ENCODE assay signal across 7 cellular contexts in genomic region chr11:61334434-61335354, GRCh38. TPM values are rescaled to one million over a fixed set of nuclear protein-coding genes. Genes with fewer than 3 reads are reported as not detected.
DNase-seq lines count a peak whose midpoint lies in the region; ATAC-seq, FAIRE-seq and TF ChIP-seq lines count a peak whose summit lies in the region.

No MANE protein-coding gene starts in this region.

- H3K4me3 ChIP-seq in GM23248: no peak overlapping the region
- no peak overlapping the region; the same call in 1 of the 2 replicates for H3K4me3 ChIP-seq in PC-9
- H3K4me3 ChIP-seq in H1 (ENCODE audit: extremely low read depth in 1 of 4, insufficient read depth in 2 of 4, low read depth in 3 of 4, low read length in 4 of 4): no peak overlapping the region
- H3K4me3 ChIP-seq in osteoblast (ENCODE audit: insufficient read depth, low read length): no peak overlapping the region
- no peak overlapping the region for H3K4me3 ChIP-seq in tibial artery

- peak overlapping the region; percentile 66; the same call in 1 of the 2 replicates for H2BK15ac ChIP-seq in H1 (ENCODE audit: low read length)

- no peak for TF ChIP-seq RAD21 in H1 (IDR thresholded peaks at IDR 0.05 in 1 of 2, conservative IDR thresholded peaks at IDR 0.05 in 1 of 2; ENCODE audit: low read depth in 2 of 2, low read length in 2 of 2)

- H2BK20ac ChIP-seq in H1 (ENCODE audit: low read length): no peak overlapping the region

- H3K18ac ChIP-seq in H1 (ENCODE audit: extremely low read depth, low read length): no peak overlapping the region

- H2BK120ac ChIP-seq in H1 (replicated peaks; ENCODE audit: low read depth, low read length): no peak overlapping the region

- H4K20me1 ChIP-seq in GM23248 (ENCODE audit: insufficient read depth): no peaks in the 10 kb centered on the region
- H4K20me1 ChIP-seq in PC-9 (ENCODE audit: insufficient read depth): peaks cover 16% of the 10 kb centered on the region
- H4K20me1 ChIP-seq in H1 (replicated peaks in 1 of 2; ENCODE audit: control insufficient read depth in 1 of 2, insufficient read depth in 2 of 2, low read length in 2 of 2): peaks cover 0 to 5% of the 10 kb centered on the region in 2 experiments
- H4K20me1 ChIP-seq in osteoblast (ENCODE audit: insufficient read depth, low read length): peaks cover 19% of the 10 kb centered on the region

- H3K4me2 ChIP-seq in GM23248 (ENCODE audit: unreplicated experiment): no peak overlapping the region
- H3K4me2 ChIP-seq in PC-9: peak overlapping the region; percentile 96
- peak overlapping the region; percentile 23 to 80; a peak in 1 of 4 replicates for H3K4me2 ChIP-seq in H1 (ENCODE audit: insufficient read depth in 1 of 2, low read depth in 2 of 2, low read length in 2 of 2)
- H3K4me2 ChIP-seq in osteoblast (ENCODE audit: insufficient read depth, low read length): peak overlapping the region; percentile 98

- H3K9me2 ChIP-seq in GM23248 (ENCODE audit: insufficient read depth) (no peaks in the 10 kb centered on the region), PC-9 (ENCODE audit: insufficient read depth) (no peaks in the 10 kb centered on the region)

- 80 to 82% methylated on average over 16 of the region's 16 CpGs for WGBS in GM23248 (ENCODE audit: low coverage in 1 of 2, low lambda C conversion rate in 2 of 2, missing lambda C conversion rate in 2 of 2), 2 experiments
- 87% methylated on average over 16 of the region's 16 CpGs; no CpG with 5 or more reads in 1 of the 2 experiments for WGBS in H1 (ENCODE audit: extremely low coverage in 1 of 2, insufficient coverage in 1 of 2, insufficient read length in 1 of 2, insufficient replicate concordance in 2 of 2, low coverage in 1 of 2, low lambda C conversion rate in 2 of 2, missing lambda C conversion rate in 1 of 2), 2 experiments

- TF ChIP-seq EP300 in H1 (IDR thresholded peaks at IDR 0.05; ENCODE audit: borderline replicate concordance in 1 of 2, low read depth in 2 of 2, low read length in 2 of 2): no peak

- H4K5ac ChIP-seq in H1 (ENCODE audit: insufficient read length, low read depth, low read length): no peak overlapping the region

- H3K79me2 ChIP-seq in GM23248 (ENCODE audit: insufficient read depth): peaks cover 33% of the 10 kb centered on the region
- H3K79me2 ChIP-seq in PC-9 (ENCODE audit: low read depth): peaks cover 40% of the 10 kb centered on the region
- H3K79me2 ChIP-seq in H1 (ENCODE audit: control insufficient read depth in 1 of 2, insufficient read depth in 2 of 2, low read length in 2 of 2): peaks cover 18 to 36% of the 10 kb centered on the region in 2 experiments
- H3K79me2 ChIP-seq in osteoblast (ENCODE audit: insufficient read depth, low read length): peaks cover 36% of the 10 kb centered on the region

- no peak for FAIRE-seq in H1 (lab: Jason Lieb, UNC)

- no peak overlapping the region for H3K14ac ChIP-seq in H1 (ENCODE audit: insufficient read length)

- no peak overlapping the region for H3K23ac ChIP-seq in H1 (ENCODE audit: insufficient read length)

- ATAC-seq in HG02610 (IDR thresholded peaks at IDR 0.05; ENCODE audit: unreplicated experiment) (no peak), GM18520 (IDR thresholded peaks at IDR 0.05; ENCODE audit: unreplicated experiment) (no peak)

- peaks cover 34% of the 10 kb centered on the region; the same call in 1 of the 2 replicates for H3F3A ChIP-seq in GM23248 (ENCODE audit: insufficient read depth)
- peaks cover 31% of the 10 kb centered on the region for H3F3A ChIP-seq in PC-9 (ENCODE audit: insufficient read depth, low read depth)

- no peak for TF ChIP-seq POLR2A in H1 (IDR thresholded peaks at IDR 0.05; ENCODE audit: control extremely low read depth in 1 of 2, low read depth in 2 of 2, low read length in 2 of 2)

- no peak overlapping the region for H3K56ac ChIP-seq in H1 (replicated peaks; ENCODE audit: insufficient read length, low read depth, low read length)

- H3K27me3 ChIP-seq in GM23248 (replicated peaks; ENCODE audit: insufficient read depth) (no peaks in the 10 kb centered on the region), PC-9 (ENCODE audit: insufficient read depth, low read depth) (no peaks in the 10 kb centered on the region), H1 (replicated peaks in 1 of 4; ENCODE audit: control insufficient read depth in 3 of 4, extremely low read depth in 1 of 4, insufficient read depth in 3 of 4, low read length in 3 of 4) (no peaks in the 10 kb centered on the region), osteoblast (ENCODE audit: insufficient read depth, low read length) (no peaks in the 10 kb centered on the region), tibial artery (no peaks in the 10 kb centered on the region)

- no TSS peak for BruUV-seq in PC-9 (replicated peaks; lab: Mats Ljungman, UMichigan)

- H3K36me3 ChIP-seq in GM23248 (ENCODE audit: low read depth) (no peaks in the 10 kb centered on the region), PC-9 (ENCODE audit: low read depth) (no peaks in the 10 kb centered on the region), H1 (ENCODE audit: control insufficient read depth in 2 of 4, insufficient read depth in 4 of 4, low read length in 3 of 4) (peaks cover 3 to 11% (median 5%) of the 10 kb centered on the region in 4 experiments; a peak in 5 of 8 replicates), osteoblast (ENCODE audit: insufficient read depth, low read length) (peaks cover 7% of the 10 kb centered on the region), tibial artery (peaks cover 0 to 19% (median under 1%) of the 10 kb centered on the region in 3 donors)

- peaks cover 6% of the 10 kb centered on the region; the same call in 1 of the 2 replicates for H3K79me1 ChIP-seq in H1 (ENCODE audit: low read depth, low read length)

- H2BK12ac ChIP-seq in H1 (ENCODE audit: low read depth, low read length): peak overlapping the region; percentile 75

- H2AFZ ChIP-seq in GM23248 (no peak overlapping the region), PC-9 (no peak overlapping the region), H1 (ENCODE audit: low read length) (no peak overlapping the region), osteoblast (ENCODE audit: low read length) (peak overlapping the region; percentile 49)

- TF ChIP-seq CTCF in PC-9 (conservative IDR thresholded peaks at IDR 0.05): no peak
- TF ChIP-seq CTCF in H1 (IDR thresholded peaks at IDR 0.05; ENCODE audit: control extremely low read depth in 1 of 3, insufficient read depth in 1 of 3, low read depth in 1 of 3, low read length in 3 of 3): no peak
- TF ChIP-seq CTCF in osteoblast (IDR thresholded peaks at IDR 0.05; ENCODE audit: extremely low read depth, low read depth, low read length): no peak
- TF ChIP-seq CTCF in tibial artery (IDR thresholded peaks at IDR 0.05): no peak

- H3K23me2 ChIP-seq in H1 (ENCODE audit: low read depth, low read length): peaks cover 9% of the 10 kb centered on the region; the same call in 1 of the 2 replicates

- DNase-seq in GM23248 (peak; percentile 68), PC-9 (peak in 1 of 2 experiments; percentile 46), H1 (ENCODE audit: low read depth in 1 of 2, low spot score in 2 of 2) (no peak), osteoblast (ENCODE audit: insufficient read length, low spot score, missing footprints) (peak; percentile 96), tibial artery (no peak)

- CTCF ChIA-PET in PC-9 (lab: Charles Lee) (interaction anchor here (1.4 to 2.0 kb wide), 3 partner anchors 51 to 303 kb away, joined by 9 to 45 read pairs (median 14); no protein-coding TSS in a partner anchor), H1 (lab: Charles Lee; ENCODE audit: partially characterized antibody) (interaction anchor here (0.9 to 10.1 kb wide), 11 partner anchors 13 to 304 kb away, joined by 3 to 290 read pairs (median 9); partner anchors contain the start of genes CYB561A3, TMEM138 and TMEM216)

- H3K27ac ChIP-seq in GM23248: no peak overlapping the region
- H3K27ac ChIP-seq in PC-9: no peak overlapping the region
- 0 out of 2 replicates have a peak overlapping the region, but pooled peaks have one; percentile 6 for H3K27ac ChIP-seq in H1 (ENCODE audit: low read depth, low read length)
- H3K27ac ChIP-seq in osteoblast (ENCODE audit: low read depth, low read length): peak overlapping the region; percentile 91
- H3K27ac ChIP-seq in tibial artery: no peak overlapping the region

- H3K4me1 ChIP-seq in GM23248 (ENCODE audit: insufficient read depth) (peaks cover 22% of the 10 kb centered on the region), PC-9 (replicated peaks; ENCODE audit: insufficient read depth) (peaks cover 35% of the 10 kb centered on the region), H1 (replicated peaks in 1 of 4; ENCODE audit: control insufficient read depth in 3 of 4, insufficient read depth in 4 of 4, low read length in 3 of 4) (peaks cover 5 to 14% (median 9%) of the 10 kb centered on the region in 4 experiments), osteoblast (ENCODE audit: insufficient read depth, low read length) (peaks cover 36% of the 10 kb centered on the region), tibial artery (peaks cover 0 to 40% (median 22%) of the 10 kb centered on the region in 4 donors)

- H3K9ac ChIP-seq in GM23248 (no peak overlapping the region), H1 (replicated peaks in 1 of 4; ENCODE audit: extremely low read depth in 1 of 4, low read depth in 3 of 4, low read length in 3 of 4) (peak overlapping the region in 3 of 4 experiments; percentile 8 to 50 (median 20); a peak in 4 of 7 replicates)

- in situ Hi-C loops in GM23248 (cut with MboI): loop anchor here (5.0 kb wide), 1 partner anchor 53 kb away; no protein-coding TSS in a partner anchor

- H2AK5ac ChIP-seq in H1 (ENCODE audit: low read depth, low read length): peak overlapping the region; percentile 89

- H4K91ac ChIP-seq in H1 (replicated peaks; ENCODE audit: insufficient read length, low read length): peak overlapping the region; percentile 56

- intact Hi-C loops in PC-9 (cut with micrococcal nuclease; ENCODE audit: unreplicated experiment) (loop anchor here (10.0 kb wide), 2 partner anchors 80 to 180 kb away; no protein-coding TSS in a partner anchor), tibial artery (cut with DNase I; ENCODE audit: low total_unique reads) (no loop called here)

- H4K8ac ChIP-seq in H1 (ENCODE audit: extremely low read depth, insufficient read depth, low read length): no peak overlapping the region

- POLR2A ChIA-PET in PC-9 (lab: Charles Lee; ENCODE audit: unreplicated experiment) (no interaction called here), H1 (lab: Charles Lee; ENCODE audit: partially characterized antibody) (interaction anchor here (0.6 to 39.7 kb wide), 12 partner anchors 7 to 179 kb away, joined by 3 to 1106 read pairs (median 6); partner anchors contain the start of genes CPSF7, CYB561A3, SDHAF2 and TMEM138)

- 0 out of 2 replicates have a peak overlapping the region, but pooled peaks have one; percentile 46 for H2BK5ac ChIP-seq in H1 (ENCODE audit: low read depth, low read length)

- peak overlapping the region; percentile 92 for H3K4ac ChIP-seq in H1 (replicated peaks; ENCODE audit: insufficient read length, low read depth, low read length)

- H3K9me3 ChIP-seq in GM23248 (ENCODE audit: low read depth) (no peaks in the 10 kb centered on the region), PC-9 (ENCODE audit: insufficient read depth, low read depth) (no peaks in the 10 kb centered on the region), H1 (ENCODE audit: insufficient read depth in 2 of 2, low read depth in 1 of 2, low read length in 1 of 2) (no peaks in the 10 kb centered on the region), osteoblast (ENCODE audit: low read depth, low read length) (no peaks in the 10 kb centered on the region), tibial artery (no peaks in the 10 kb centered on the region)

RNA-seq across cellular contexts. Expression of gene TKFC, which starts 1.7 kb away (rescaled TPM):
- total RNA-seq in GM23248 (2014; rRNA removed; shearing (Covaris generic)): 44.3 and 44.6 TPM in 2 replicates
- polyA plus RNA-seq in GM23248 (2016; fragmentation: Nextera tagmentation; extraction: Ambion mirVana): 35.3 and 39.8 TPM in 2 replicates
- total RNA-seq in PC-9 (2021): 168 and 258 TPM in 2 replicates
- 53.5 and 56.0 TPM in 2 replicates for total RNA-seq in H1 (2021; fragmentation: NEBNext Ultra II Directional; extraction: Animal tissue kit (Norgen Biotek cat#: 25700))
- polyA plus RNA-seq in H1 (2011; rRNA removed): 55.0 and 84.1 TPM in 2 replicates
- polyA plus RNA-seq in H1 (2011; cell fraction: cytosol; rRNA removed): 52.9 TPM
- polyA plus RNA-seq in H1 (2011; cell fraction: nucleus; rRNA removed): 212 TPM
- 44.5 to 59.9 TPM (median 59.3 TPM) in 4 replicates for polyA plus RNA-seq in H1 (2012, experiment 1 of 2)
- 53.9 TPM for polyA plus RNA-seq in H1 (2012, experiment 2 of 2)
- polyA plus RNA-seq in H1 (2013, experiment 1 of 2): 22.7 TPM
- polyA plus RNA-seq in H1 (2013, experiment 2 of 2): 21.6 TPM
- 47.8 and 62.2 TPM in 2 replicates for polyA minus RNA-seq in H1 (2011; rRNA and poly(A)+ RNA removed)
- 48.3 TPM for polyA minus RNA-seq in H1 (2011; cell fraction: cytosol; rRNA and poly(A)+ RNA removed)
- polyA minus RNA-seq in H1 (2011; cell fraction: nucleus; rRNA and poly(A)+ RNA removed): 70.7 TPM
- total RNA-seq in osteoblast: 21.8 and 30.0 TPM in 2 replicates

RNA-seq across cellular contexts. Expression of gene DDB1, which starts 1.8 kb away (rescaled TPM):
- total RNA-seq in GM23248 (2014; rRNA removed; shearing (Covaris generic)): 229 and 252 TPM in 2 replicates
- polyA plus RNA-seq in GM23248 (2016; fragmentation: Nextera tagmentation; extraction: Ambion mirVana) (160 and 162 TPM in 2 replicates), H1 (2011; rRNA removed) (239 and 306 TPM in 2 replicates)
- total RNA-seq in PC-9 (2021) (302 and 305 TPM in 2 replicates), osteoblast (330 and 331 TPM in 2 replicates)
- total RNA-seq in H1 (2021; fragmentation: NEBNext Ultra II Directional; extraction: Animal tissue kit (Norgen Biotek cat#: 25700)): 275 and 283 TPM in 2 replicates
- 295 TPM for polyA plus RNA-seq in H1 (2011; cell fraction: cytosol; rRNA removed)
- 261 TPM for polyA plus RNA-seq in H1 (2011; cell fraction: nucleus; rRNA removed)
- 171 to 276 TPM (median 267 TPM) in 4 replicates for polyA plus RNA-seq in H1 (2012, experiment 1 of 2)
- polyA plus RNA-seq in H1 (2012, experiment 2 of 2): 180 TPM
- 110 TPM for polyA plus RNA-seq in H1 (2013, experiment 1 of 2)
- 98.1 TPM for polyA plus RNA-seq in H1 (2013, experiment 2 of 2)
- polyA minus RNA-seq in H1 (2011; rRNA and poly(A)+ RNA removed): 517 and 594 TPM in 2 replicates
- 315 TPM for polyA minus RNA-seq in H1 (2011; cell fraction: cytosol; rRNA and poly(A)+ RNA removed)
- polyA minus RNA-seq in H1 (2011; cell fraction: nucleus; rRNA and poly(A)+ RNA removed): 214 TPM

RNA-seq across cellular contexts. Expression of gene CYB561A3, which starts 27.0 kb away (rescaled TPM):
- 38.4 and 49.0 TPM in 2 replicates for total RNA-seq in GM23248 (2014; rRNA removed; shearing (Covaris generic))
- 42.9 and 52.3 TPM in 2 replicates for polyA plus RNA-seq in GM23248 (2016; fragmentation: Nextera tagmentation; extraction: Ambion mirVana)
- 96.9 and 120 TPM in 2 replicates for total RNA-seq in PC-9 (2021)
- 29.6 and 32.5 TPM in 2 replicates for total RNA-seq in H1 (2021; fragmentation: NEBNext Ultra II Directional; extraction: Animal tissue kit (Norgen Biotek cat#: 25700))
- 41.2 and 58.0 TPM in 2 replicates for polyA plus RNA-seq in H1 (2011; rRNA removed)
- polyA plus RNA-seq in H1 (2011; cell fraction: cytosol; rRNA removed): 41.0 TPM
- polyA plus RNA-seq in H1 (2011; cell fraction: nucleus; rRNA removed): 78.6 TPM
- polyA plus RNA-seq in H1 (2012, experiment 1 of 2): 22.0 to 30.7 TPM (median 26.6 TPM) in 4 replicates
- 26.9 TPM for polyA plus RNA-seq in H1 (2012, experiment 2 of 2)
- polyA plus RNA-seq in H1 (2013, experiment 1 of 2): 23.7 TPM
- polyA plus RNA-seq in H1 (2013, experiment 2 of 2): 19.1 TPM
- polyA minus RNA-seq in H1 (2011; rRNA and poly(A)+ RNA removed): 40.7 and 45.3 TPM in 2 replicates
- polyA minus RNA-seq in H1 (2011; cell fraction: cytosol; rRNA and poly(A)+ RNA removed): 14.2 TPM
- polyA minus RNA-seq in H1 (2011; cell fraction: nucleus; rRNA and poly(A)+ RNA removed): 18.9 TPM
- 149 and 151 TPM in 2 replicates for total RNA-seq in osteoblast

RNA-seq across cellular contexts. Expression of gene TMEM138, which starts 27.5 kb away (rescaled TPM):
- 19.0 and 21.5 TPM in 2 replicates for total RNA-seq in GM23248 (2014; rRNA removed; shearing (Covaris generic))
- polyA plus RNA-seq in GM23248 (2016; fragmentation: Nextera tagmentation; extraction: Ambion mirVana): 48.3 and 50.2 TPM in 2 replicates
- total RNA-seq in PC-9 (2021): 32.5 and 46.1 TPM in 2 replicates
- 32.9 and 35.3 TPM in 2 replicates for total RNA-seq in H1 (2021; fragmentation: NEBNext Ultra II Directional; extraction: Animal tissue kit (Norgen Biotek cat#: 25700))
- polyA plus RNA-seq in H1 (2011; rRNA removed): 48.6 and 59.0 TPM in 2 replicates
- polyA plus RNA-seq in H1 (2011; cell fraction: cytosol; rRNA removed): 49.3 TPM
- polyA plus RNA-seq in H1 (2011; cell fraction: nucleus; rRNA removed): 94.3 TPM
- polyA plus RNA-seq in H1 (2012, experiment 1 of 2): 30.9 to 37.5 TPM (median 36.8 TPM) in 4 replicates
- polyA plus RNA-seq in H1 (2012, experiment 2 of 2): 31.0 TPM
- polyA plus RNA-seq in H1 (2013, experiment 1 of 2): 56.1 TPM
- polyA plus RNA-seq in H1 (2013, experiment 2 of 2): 65.4 TPM
- polyA minus RNA-seq in H1 (2011; rRNA and poly(A)+ RNA removed): 63.9 and 87.5 TPM in 2 replicates
- polyA minus RNA-seq in H1 (2011; cell fraction: cytosol; rRNA and poly(A)+ RNA removed): 18.3 TPM
- 51.2 TPM for polyA minus RNA-seq in H1 (2011; cell fraction: nucleus; rRNA and poly(A)+ RNA removed)
- total RNA-seq in osteoblast: 41.3 and 48.3 TPM in 2 replicates

RNA-seq across cellular contexts. Expression of gene VWCE, which starts 39.6 kb away (rescaled TPM):
- total RNA-seq in GM23248 (2014; rRNA removed; shearing (Covaris generic)): 0.76 and 1.1 TPM in 2 replicates
- polyA plus RNA-seq in GM23248 (2016; fragmentation: Nextera tagmentation; extraction: Ambion mirVana): 0.61 and 0.70 TPM in 2 replicates
- 0.41 and 1.4 TPM in 2 replicates for total RNA-seq in PC-9 (2021)
- total RNA-seq in H1 (2021; fragmentation: NEBNext Ultra II Directional; extraction: Animal tissue kit (Norgen Biotek cat#: 25700)): 12.3 and 14.5 TPM in 2 replicates
- 9.5 and 16.8 TPM in 2 replicates for polyA plus RNA-seq in H1 (2011; rRNA removed)
- 10.7 TPM for polyA plus RNA-seq in H1 (2011; cell fraction: cytosol; rRNA removed)
- 41.1 TPM for polyA plus RNA-seq in H1 (2011; cell fraction: nucleus; rRNA removed)
- polyA plus RNA-seq in H1 (2012, experiment 1 of 2): 10.6 to 18.5 TPM (median 16.1 TPM) in 4 replicates
- polyA plus RNA-seq in H1 (2012, experiment 2 of 2): 10.9 TPM
- polyA plus RNA-seq in H1 (2013, experiment 1 of 2): 14.6 TPM
- 13.6 TPM for polyA plus RNA-seq in H1 (2013, experiment 2 of 2)
- 9.4 and 11.4 TPM in 2 replicates for polyA minus RNA-seq in H1 (2011; rRNA and poly(A)+ RNA removed)
- 9.7 TPM for polyA minus RNA-seq in H1 (2011; cell fraction: cytosol; rRNA and poly(A)+ RNA removed)
- 13.5 TPM for polyA minus RNA-seq in H1 (2011; cell fraction: nucleus; rRNA and poly(A)+ RNA removed)
- total RNA-seq in osteoblast: 4.7 and 6.2 TPM in 2 replicates

Comparison
In these comparisons a context has a peak if more than half of its experiments do, and no peak if none do; other contexts are left out.
1. DNase-seq: peak in GM23248 (single experiment) and osteoblast (single experiment); none in H1 (0 of 2) and tibial artery (0 of 2).
2. H3K27ac ChIP-seq: peak in H1 (single experiment) and osteoblast (single experiment); none in GM23248 (single experiment), PC-9 (single experiment) and tibial artery (0 of 2).